In the genomic region with DNA sequence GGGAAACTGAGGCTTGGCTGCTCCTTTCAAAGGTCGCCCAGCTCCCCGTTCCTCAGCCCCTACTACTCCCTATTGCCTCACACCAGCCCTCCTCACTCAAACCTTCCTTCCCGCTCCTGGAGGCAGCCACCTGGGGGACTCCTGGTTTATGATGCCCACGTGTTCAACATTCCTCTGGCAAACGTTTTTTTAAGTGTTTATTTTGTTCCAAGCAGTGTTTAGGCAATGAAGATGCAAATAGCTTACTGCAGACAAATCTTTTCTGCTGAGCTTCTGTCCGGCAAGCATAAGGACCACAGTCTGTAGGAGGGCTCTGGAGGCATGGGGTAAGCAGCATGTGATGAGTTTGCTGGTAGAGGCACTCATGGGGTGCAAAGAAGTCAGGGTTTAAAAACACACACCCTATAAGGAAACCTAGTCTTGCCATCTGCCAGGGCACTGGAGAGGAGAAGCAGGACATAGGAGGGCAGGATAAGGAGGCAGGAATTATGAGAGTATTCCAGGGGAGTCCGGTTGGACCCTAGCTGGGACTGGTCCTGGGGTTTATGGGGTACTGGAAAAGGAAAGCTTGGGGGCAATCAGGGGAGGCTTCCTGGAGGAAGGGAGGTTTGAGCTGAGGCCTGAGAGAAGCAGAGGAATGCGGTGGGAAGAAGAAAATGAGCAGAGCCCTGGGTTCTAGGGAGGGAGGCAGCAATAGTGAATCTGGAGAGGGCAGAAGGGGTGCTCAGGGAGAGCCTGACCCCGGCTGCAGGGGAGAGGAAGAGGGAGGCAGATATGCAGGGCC, we compare ENCODE assay signal across 1 cellular context.
TF ChIP-seq lines count a peak whose summit lies in the region.

No MANE protein-coding gene starts in this region.

TF ChIP-seq in GM23338, 12 proteins besides CTCF, POLR2A, EP300 and RAD21 (continued from another document):
- TF ChIP-seq ZNF462 (CRISPR knock-in tag; IDR thresholded peaks at IDR 0.05) (no peak), JUNB (IDR thresholded peaks at IDR 0.05; ENCODE audit: unreplicated experiment) (no peak), STAT1 (IDR thresholded peaks at IDR 0.05; ENCODE audit: unreplicated experiment) (no peak), EZH2 (IDR thresholded peaks at IDR 0.05; ENCODE audit: low read depth, unreplicated experiment) (no peak), ZNF331 (CRISPR knock-in tag; IDR thresholded peaks at IDR 0.05; ENCODE audit: low read depth) (no peak), CREB1 (CRISPR knock-in tag; IDR thresholded peaks at IDR 0.05; ENCODE audit: low read depth) (no peak)
- TF ChIP-seq, protein P1, sequence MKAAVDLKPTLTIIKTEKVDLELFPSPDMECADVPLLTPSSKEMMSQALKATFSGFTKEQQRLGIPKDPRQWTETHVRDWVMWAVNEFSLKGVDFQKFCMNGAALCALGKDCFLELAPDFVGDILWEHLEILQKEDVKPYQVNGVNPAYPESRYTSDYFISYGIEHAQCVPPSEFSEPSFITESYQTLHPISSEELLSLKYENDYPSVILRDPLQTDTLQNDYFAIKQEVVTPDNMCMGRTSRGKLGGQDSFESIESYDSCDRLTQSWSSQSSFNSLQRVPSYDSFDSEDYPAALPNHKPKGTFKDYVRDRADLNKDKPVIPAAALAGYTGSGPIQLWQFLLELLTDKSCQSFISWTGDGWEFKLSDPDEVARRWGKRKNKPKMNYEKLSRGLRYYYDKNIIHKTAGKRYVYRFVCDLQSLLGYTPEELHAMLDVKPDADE (IDR thresholded peaks at IDR 0.05) = no peak
- TF ChIP-seq, protein P2, sequence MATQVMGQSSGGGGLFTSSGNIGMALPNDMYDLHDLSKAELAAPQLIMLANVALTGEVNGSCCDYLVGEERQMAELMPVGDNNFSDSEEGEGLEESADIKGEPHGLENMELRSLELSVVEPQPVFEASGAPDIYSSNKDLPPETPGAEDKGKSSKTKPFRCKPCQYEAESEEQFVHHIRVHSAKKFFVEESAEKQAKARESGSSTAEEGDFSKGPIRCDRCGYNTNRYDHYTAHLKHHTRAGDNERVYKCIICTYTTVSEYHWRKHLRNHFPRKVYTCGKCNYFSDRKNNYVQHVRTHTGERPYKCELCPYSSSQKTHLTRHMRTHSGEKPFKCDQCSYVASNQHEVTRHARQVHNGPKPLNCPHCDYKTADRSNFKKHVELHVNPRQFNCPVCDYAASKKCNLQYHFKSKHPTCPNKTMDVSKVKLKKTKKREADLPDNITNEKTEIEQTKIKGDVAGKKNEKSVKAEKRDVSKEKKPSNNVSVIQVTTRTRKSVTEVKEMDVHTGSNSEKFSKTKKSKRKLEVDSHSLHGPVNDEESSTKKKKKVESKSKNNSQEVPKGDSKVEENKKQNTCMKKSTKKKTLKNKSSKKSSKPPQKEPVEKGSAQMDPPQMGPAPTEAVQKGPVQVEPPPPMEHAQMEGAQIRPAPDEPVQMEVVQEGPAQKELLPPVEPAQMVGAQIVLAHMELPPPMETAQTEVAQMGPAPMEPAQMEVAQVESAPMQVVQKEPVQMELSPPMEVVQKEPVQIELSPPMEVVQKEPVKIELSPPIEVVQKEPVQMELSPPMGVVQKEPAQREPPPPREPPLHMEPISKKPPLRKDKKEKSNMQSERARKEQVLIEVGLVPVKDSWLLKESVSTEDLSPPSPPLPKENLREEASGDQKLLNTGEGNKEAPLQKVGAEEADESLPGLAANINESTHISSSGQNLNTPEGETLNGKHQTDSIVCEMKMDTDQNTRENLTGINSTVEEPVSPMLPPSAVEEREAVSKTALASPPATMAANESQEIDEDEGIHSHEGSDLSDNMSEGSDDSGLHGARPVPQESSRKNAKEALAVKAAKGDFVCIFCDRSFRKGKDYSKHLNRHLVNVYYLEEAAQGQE (IDR thresholded peaks at IDR 0.05; ENCODE audit: unreplicated experiment) = no peak
